1 cellular context compared by ENCODE assay signal in genomic region chr1:27133158-27133557, GRCh38.
TF ChIP-seq lines count a peak whose summit lies in the region.

No MANE protein-coding gene starts in this region.

TF ChIP-seq in K562, 482 proteins besides CTCF, POLR2A, EP300 and RAD21:
- TF ChIP-seq TFAP4 (CRISPR knock-in tag; IDR thresholded peaks at IDR 0.05; ENCODE audit: borderline replicate concordance) = 0 out of 2 replicates have a peak, but pooled peaks have one; percentile 6
- TF ChIP-seq STAG1 (CRISPR knock-in tag; IDR thresholded peaks at IDR 0.05; ENCODE audit: borderline replicate concordance) = no peak
